In the genomic region with DNA sequence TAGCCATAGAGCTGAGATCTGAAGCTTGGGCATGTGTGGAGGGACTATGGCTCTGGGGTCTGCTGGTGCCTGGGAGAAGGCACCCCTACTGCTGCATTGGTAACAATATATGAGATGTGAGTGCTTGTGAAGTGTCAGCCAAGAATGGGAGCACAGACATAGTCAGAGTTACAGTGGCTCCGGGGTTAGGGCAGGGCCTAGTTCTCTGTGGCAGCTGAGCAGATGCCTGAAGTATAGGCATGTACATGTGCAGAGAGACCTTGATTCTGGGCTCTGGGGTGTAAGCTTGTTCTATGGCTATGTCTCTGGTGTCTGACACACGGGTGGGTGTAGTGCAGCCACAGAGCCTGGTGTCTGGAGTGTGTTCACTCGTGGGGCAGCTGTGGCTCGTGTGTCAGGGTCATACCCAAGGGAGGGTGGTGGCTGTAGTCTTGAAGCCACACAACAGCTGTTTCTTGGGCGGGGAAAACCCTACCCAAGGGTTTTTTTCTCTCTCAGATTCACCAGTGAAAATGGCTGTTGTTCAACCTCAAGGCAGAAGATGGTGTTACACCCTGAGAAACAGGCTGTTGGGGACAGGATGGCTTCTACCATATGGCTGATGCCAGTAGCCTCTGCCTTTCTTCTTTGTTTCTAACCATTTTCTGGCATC, we compare ENCODE assay signal across 13 cellular contexts.
DNase-seq lines count a peak whose midpoint lies in the region; ATAC-seq and TF ChIP-seq lines count a peak whose summit lies in the region.
"Had no signal": no experiment of that assay in that cellular context is flagged by ENCODE, and none has a peak within 500 bp of the region (broad histone marks: within the 10 kb centered on the region; RNA-seq: fewer than 3 reads in every experiment).

No MANE protein-coding gene starts in this region.

- H3K9me3 Mint-ChIP-seq in stimulated activated memory B cell treated with anti-CD40 and anti-IgM and Interleukin-4, amounts not matched to agents 10 μg/mL and 1 μg/mL and 100 μg/mL, for 72 hours: peaks cover 15% of the 10 kb centered on the region

- no peak overlapping the region for H3K4me3 Mint-ChIP-seq in stimulated activated memory B cell treated with anti-CD40 and anti-IgM and Interleukin-4, amounts not matched to agents 10 μg/mL and 1 μg/mL and 100 μg/mL, for 72 hours

- no peak overlapping the region for H3K4me3 ChIP-seq in coronary artery
- H3K4me3 ChIP-seq: esophagus squamous epithelium, thyroid gland had no signal

- DNase-seq in activated CD4-positive, CD25-positive, alpha-beta regulatory T cell (lab: John Stamatoyannopoulos, UW): no peak
- no peak for DNase-seq in stimulated activated CD4-positive, alpha-beta T cell treated with anti-CD3 and anti-CD28 coated beads, Interleukin-4, amount 100 ng/mL, for 1 hour
- DNase-seq in coronary artery (ENCODE audit: low spot score) (no peak), OCI-M2 (lab: John Stamatoyannopoulos, UW; ENCODE audit: unreplicated experiment) (no peak)
- DNase-seq: activated T-cell treated with anti-CD3 and anti-CD28 coated beads, Interleukin-2, amount 50 U/mL, for 48 hours; DMS53; esophagus squamous epithelium; stimulated activated CD4-positive, alpha-beta T cell treated with anti-CD3 and anti-CD28 coated beads, Interleukin-2, amount 100 ng/mL, for 48 hours; thyroid gland had no signal

- H3K36me3 Mint-ChIP-seq in stimulated activated memory B cell treated with anti-CD40 and anti-IgM and Interleukin-4, amounts not matched to agents 10 μg/mL and 1 μg/mL and 100 μg/mL, for 72 hours: no peaks in the 10 kb centered on the region

- ATAC-seq in GM19023 (IDR thresholded peaks at IDR 0.05; ENCODE audit: unreplicated experiment) (peak; percentile 90), GM21717 (IDR thresholded peaks at IDR 0.05; ENCODE audit: unreplicated experiment) (peak; percentile 85), HG03139 (IDR thresholded peaks at IDR 0.05; ENCODE audit: unreplicated experiment) (peak; percentile 71)
- peak; percentile 57 for ATAC-seq in stimulated activated memory B cell treated with anti-CD40 and anti-IgM and Interleukin-4, amounts not matched to agents 10 μg/mL and 1 μg/mL and 100 μg/mL, for 72 hours

- no peak for TF ChIP-seq CTCF in coronary artery (IDR thresholded peaks at IDR 0.05)

- no peak overlapping the region for H3K27ac ChIP-seq in coronary artery
- H3K27ac ChIP-seq: esophagus squamous epithelium, thyroid gland had no signal

- H3K27ac Mint-ChIP-seq in stimulated activated memory B cell treated with anti-CD40 and anti-IgM and Interleukin-4, amounts not matched to agents 10 μg/mL and 1 μg/mL and 100 μg/mL, for 72 hours: no peak overlapping the region

- H3K27me3 Mint-ChIP-seq in stimulated activated memory B cell treated with anti-CD40 and anti-IgM and Interleukin-4, amounts not matched to agents 10 μg/mL and 1 μg/mL and 100 μg/mL, for 72 hours: peaks cover 90% of the 10 kb centered on the region

- H3K4me1 Mint-ChIP-seq in stimulated activated memory B cell treated with anti-CD40 and anti-IgM and Interleukin-4, amounts not matched to agents 10 μg/mL and 1 μg/mL and 100 μg/mL, for 72 hours: no peaks in the 10 kb centered on the region
